ENCODE assay signal across 10 cellular contexts in genomic region chr16:75591001-75591852, GRCh38. TPM values are rescaled to one million over a fixed set of nuclear protein-coding genes. Genes with fewer than 3 reads are reported as not detected.
DNase-seq lines count a peak whose midpoint lies in the region; ATAC-seq and TF ChIP-seq lines count a peak whose summit lies in the region.
"Had no signal": no experiment of that assay in that cellular context is flagged by ENCODE, and none has a peak within 500 bp of the region (broad histone marks: within the 10 kb centered on the region; RNA-seq: fewer than 3 reads in every experiment).

No MANE protein-coding gene starts in this region.

- no peak overlapping the region for H3K4me3 Mint-ChIP-seq in H9

- no peaks in the 10 kb centered on the region for H3K23me2 ChIP-seq in H9 (ENCODE audit: insufficient read length, low read depth, low read length, poor library complexity, severe bottlenecking)

- H3K4me3 ChIP-seq in colonic mucosa (no peak overlapping the region), skeletal muscle tissue (ENCODE audit: low read length in 3 of 3) (peak overlapping the region in 1 of 3 donors; percentile 46)

- H3K4me1 ChIP-seq in H9 (ENCODE audit: insufficient read depth, low read length): peaks cover 5% of the 10 kb centered on the region; the same call in 1 of the 2 replicates
- H3K4me1 ChIP-seq in colonic mucosa: no peaks in the 10 kb centered on the region
- H3K4me1 ChIP-seq in skeletal muscle tissue (ENCODE audit: control insufficient read depth in 3 of 3, insufficient read depth in 3 of 3, low read length in 3 of 3): peaks cover 7 to 25% (median 14%) of the 10 kb centered on the region in 3 donors

- H3K27me3 Mint-ChIP-seq in H9 (ENCODE audit: low read depth): no peaks in the 10 kb centered on the region

- peaks cover 0 to 9% (median 7%) of the 10 kb centered on the region in 3 experiments; a peak in 4 of 7 replicates for H3K36me3 Mint-ChIP-seq in H9 (ENCODE audit: insufficient read depth in 1 of 3, low read depth in 3 of 3)

- no peak overlapping the region for H2BK12ac ChIP-seq in H9 (ENCODE audit: insufficient read length, low read depth, low read length)

- H4K8ac ChIP-seq in H9 (replicated peaks; ENCODE audit: insufficient read length, low read depth, low read length): no peak overlapping the region

- TF ChIP-seq CTCF in H9 (conservative IDR thresholded peaks at IDR 0.05): 0 out of 3 replicates have a peak, but pooled peaks have one; percentile 11
- no peak for TF ChIP-seq CTCF in colonic mucosa (IDR thresholded peaks at IDR 0.05)
- no peak for TF ChIP-seq CTCF in GM10248 (IDR thresholded peaks at IDR 0.05; ENCODE audit: control extremely low read depth, extremely low read depth, low read depth, missing control alignments)

- H3K79me1 ChIP-seq in H9 (ENCODE audit: insufficient read depth, low read depth, low read length, poor library complexity, severe bottlenecking): no peaks in the 10 kb centered on the region

- H3K4me1 Mint-ChIP-seq in H9: peaks cover 39 to 43% of the 10 kb centered on the region in 2 experiments

- POLR2A ChIA-PET in GM10248 (lab: Yijun Ruan, JAX): interaction anchor here (0.6 to 0.9 kb wide), 2 partner anchors 25 to 32 kb away, joined by 3 read pairs; partner anchors contain the start of gene ADAT1

- no peak overlapping the region for H4K91ac ChIP-seq in H9 (ENCODE audit: insufficient read length, low read depth, low read length)

- no peak overlapping the region for H3T11ph ChIP-seq in H9 (ENCODE audit: low read length)

- H2BK15ac ChIP-seq in H9 (ENCODE audit: low read depth, low read length): no peak overlapping the region

- peak overlapping the region; percentile 19 to 55 (median 23); a peak in 3 of 7 replicates for H3K27ac Mint-ChIP-seq in H9

- H3K27me3 ChIP-seq in H9 (ENCODE audit: insufficient read depth, low read length) (no peaks in the 10 kb centered on the region), colonic mucosa (no peaks in the 10 kb centered on the region), skeletal muscle tissue (ENCODE audit: control insufficient read depth in 3 of 3, insufficient read depth in 3 of 3, low read length in 3 of 3) (no peaks in the 10 kb centered on the region)

- peak overlapping the region; percentile 11 for H3K27ac ChIP-seq in H9 (ENCODE audit: insufficient read length, low read depth, low read length)
- peak overlapping the region; percentile 33 for H3K27ac ChIP-seq in colonic mucosa
- H3K27ac ChIP-seq in skeletal muscle tissue (ENCODE audit: low read depth, low read length): peak overlapping the region; percentile 85

- no peak overlapping the region for H2BK20ac ChIP-seq in H9 (ENCODE audit: low read depth, low read length, poor library complexity, severe bottlenecking)

- H3K9ac ChIP-seq in H9 (ENCODE audit: extremely low read depth, insufficient read length, low read length) (no peak overlapping the region), colonic mucosa (ENCODE audit: low read depth in 2 of 2, low read length in 2 of 2) (no peak overlapping the region), skeletal muscle tissue (ENCODE audit: low read depth in 1 of 3, low read length in 3 of 3) (peak overlapping the region; percentile 1 to 58 (median 33))

- no peak overlapping the region for H3K23ac ChIP-seq in H9 (ENCODE audit: insufficient read length, low read depth, low read length)

- H4K20me1 ChIP-seq in H9 (ENCODE audit: control insufficient read depth, insufficient read depth, insufficient read length): no peaks in the 10 kb centered on the region

- H2AFZ ChIP-seq in H9 (ENCODE audit: low read length): no peak overlapping the region

- H3K36me3 ChIP-seq in colonic mucosa (no peaks in the 10 kb centered on the region), skeletal muscle tissue (ENCODE audit: control insufficient read depth in 3 of 3, insufficient read depth in 3 of 3, low read length in 3 of 3) (peaks cover 0 to 4% (median 0%) of the 10 kb centered on the region in 3 donors)

- CTCF ChIA-PET in GM10248 (lab: Yijun Ruan, JAX): interaction anchor here (0.8 to 2.5 kb wide), 4 partner anchors 9 to 32 kb away, joined by 3 to 7 read pairs (median 4); partner anchors contain the start of gene ADAT1

- H3K9me3 Mint-ChIP-seq in H9: no peaks in the 10 kb centered on the region

- H3K79me2 ChIP-seq in H9 (ENCODE audit: insufficient read depth, low read length): no peaks in the 10 kb centered on the region; the same call in 1 of the 2 replicates

- no peak overlapping the region for H2BK120ac ChIP-seq in H9 (ENCODE audit: low read depth, low read length, poor library complexity, severe bottlenecking)

- no peak overlapping the region for H2AK5ac ChIP-seq in H9 (ENCODE audit: insufficient read length, low read length)

- H3K56ac ChIP-seq in H9 (ENCODE audit: insufficient read length, low read depth, low read length): no peak overlapping the region

- no peak overlapping the region; the same call in 1 of the 2 replicates for H3K14ac ChIP-seq in H9 (ENCODE audit: insufficient read depth, low read length)

- no peak for ATAC-seq in HG03175 (IDR thresholded peaks at IDR 0.05; ENCODE audit: unreplicated experiment)
- no peak for ATAC-seq in GM19324 (IDR thresholded peaks at IDR 0.05; ENCODE audit: low FRiP score, unreplicated experiment)
- ATAC-seq in GM21390 (IDR thresholded peaks at IDR 0.05; ENCODE audit: unreplicated experiment): no peak

- DNase-seq in H9: no peak
- DNase-seq in colonic mucosa: peak; percentile 22
- peak; percentile 90 for DNase-seq in iris pigment epithelial cell (ENCODE audit: low read depth)
- DNase-seq in GM10248 (ENCODE audit: extremely low spot score): no peak
- DNase-seq: stimulated activated CD4-positive, alpha-beta T cell treated with anti-CD3 and anti-CD28 coated beads, Interleukin-4, amount 100 ng/mL, for 4 hours had no signal

- peak overlapping the region; percentile 13 for H3K4me2 ChIP-seq in H9 (ENCODE audit: insufficient read depth, insufficient read length, low read length)

- no CpG with 5 or more reads among the region's 6 CpGs for WGBS in H9 (ENCODE audit: extremely low coverage, insufficient read length, low lambda C conversion rate)

- H3K4ac ChIP-seq in H9 (ENCODE audit: low read depth, low read length): no peak overlapping the region

- H3K9me3 ChIP-seq in H9 (ENCODE audit: control insufficient read depth, low read depth, low read length): no peaks in the 10 kb centered on the region
- no peaks in the 10 kb centered on the region for H3K9me3 ChIP-seq in colonic mucosa
- no peaks in the 10 kb centered on the region for H3K9me3 ChIP-seq in skeletal muscle tissue (ENCODE audit: control insufficient read depth in 3 of 3, low read length in 3 of 3)

- intact Hi-C loops in colonic mucosa (cut with DNase I): no loop called here

- H2BK5ac ChIP-seq in H9 (ENCODE audit: insufficient read length, low read length): no peak overlapping the region

- no peak overlapping the region for H4K5ac ChIP-seq in H9 (ENCODE audit: insufficient read length, low read depth, low read length)

- no peak overlapping the region for H3K18ac ChIP-seq in H9 (ENCODE audit: insufficient read length, low read depth, low read length)

RNA-seq across cellular contexts. Expression of gene GABARAPL2, which starts 25.0 kb away (rescaled TPM):
- total RNA-seq in H9 (2021): 60.5 and 62.6 TPM in 2 replicates
- total RNA-seq in colonic mucosa: 100 to 1,000 TPM in 1 of 2 donors, 10 to 100 TPM in 1; 73.5 to 111 TPM
- total RNA-seq in skeletal muscle tissue: 67.8 TPM

RNA-seq across cellular contexts. Expression of gene ADAT1, which starts 31.9 kb away (rescaled TPM):
- 42.4 and 54.2 TPM in 2 replicates for total RNA-seq in H9 (2021)
- 10 to 100 TPM; 33.0 to 38.8 TPM for total RNA-seq in colonic mucosa
- 32.4 TPM for total RNA-seq in skeletal muscle tissue

RNA-seq across cellular contexts. Expression of gene TMEM231, which starts 35.2 kb away (rescaled TPM):
- total RNA-seq in H9 (2021) (3.4 and 5.2 TPM in 2 replicates), colonic mucosa (1 to 10 TPM; 4.7 to 6.3 TPM), skeletal muscle tissue (5.7 TPM)

RNA-seq across cellular contexts. Expression of gene CHST5, which starts 55.3 kb away (rescaled TPM):
- 0.11 TPM in 1 of 2 replicates, not detected in the other for total RNA-seq in H9 (2021)
- total RNA-seq in colonic mucosa: 100 to 1,000 TPM; 107 to 142 TPM
- not detected for total RNA-seq in skeletal muscle tissue
- total RNA-seq: M059J had no signal

RNA-seq across cellular contexts. Expression of gene KARS1, which starts 56.2 kb away (rescaled TPM):
- 181 and 183 TPM in 2 replicates for total RNA-seq in H9 (2021)
- total RNA-seq in colonic mucosa: 100 to 1,000 TPM; 102 to 151 TPM
- total RNA-seq in skeletal muscle tissue: 131 TPM

Comparison
In these comparisons a context has a peak if more than half of its experiments do, and no peak if none do; other contexts are left out.
1. DNase-seq: peak in colonic mucosa (single experiment) and iris pigment epithelial cell (single experiment); none in H9 (single experiment) and GM10248 (single experiment).
2. H3K27ac ChIP-seq: peak in every context shown above with its lines; median percentile 85 in skeletal muscle tissue; 33 in colonic mucosa; 11 in H9.
3. H3K9ac ChIP-seq: peak in skeletal muscle tissue (3 of 3); none in H9 (single experiment) and colonic mucosa (0 of 2).